ENCODE assay signal across 6 cellular contexts in the genomic region with DNA sequence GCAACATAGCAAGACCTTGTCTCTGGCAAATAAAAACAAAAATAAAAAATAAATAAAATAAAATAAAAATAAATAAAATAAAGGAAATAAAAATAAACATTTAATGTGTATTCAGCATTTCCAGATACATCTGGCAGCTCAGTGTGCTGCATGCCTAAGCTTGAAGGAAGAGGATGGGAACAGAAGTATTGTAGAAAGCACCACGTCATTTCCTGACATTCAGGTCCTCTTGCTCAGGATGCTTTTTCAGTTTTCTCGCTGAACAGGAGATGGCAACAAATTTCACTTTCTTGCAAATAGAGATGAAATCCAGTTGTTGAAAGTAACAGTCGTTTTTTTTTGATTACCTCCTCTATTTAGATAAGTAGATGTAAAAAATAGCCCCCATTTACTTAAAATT. TPM values are rescaled to one million over a fixed set of nuclear protein-coding genes. Genes with fewer than 3 reads are reported as not detected.
"Had no signal": no experiment of that assay in that cellular context is flagged by ENCODE, and none has a peak within 500 bp of the region (broad histone marks: within the 10 kb centered on the region; RNA-seq: fewer than 3 reads in every experiment).

No MANE protein-coding gene starts in this region.

RNA-seq across cellular contexts. Expression of gene TRIM43B, which starts 21.3 kb away (rescaled TPM):
- total RNA-seq: HepG2, HT-29, HT1080, IMR-90, K562 had no signal
- polyA plus RNA-seq: HepG2, IgD-negative memory B cell, IMR-90, K562 had no signal
